11 cellular contexts compared by ENCODE assay signal in genomic region chr19:43779147-43779819, GRCh38. TPM values are rescaled to one million over a fixed set of nuclear protein-coding genes. Genes with fewer than 3 reads are reported as not detected.
DNase-seq lines count a peak whose midpoint lies in the region; ATAC-seq and TF ChIP-seq lines count a peak whose summit lies in the region.
"Had no signal": no experiment of that assay in that cellular context is flagged by ENCODE, and none has a peak within 500 bp of the region (broad histone marks: within the 10 kb centered on the region; RNA-seq: fewer than 3 reads in every experiment).

No MANE protein-coding gene starts in this region.

- H3K4me3 ChIP-seq in esophagus squamous epithelium (peak overlapping the region in 3 of 4 donors; percentile 0 to 60 (median 6)), thymus (ENCODE audit: low read length) (peak overlapping the region; percentile 62)
- H3K4me3 ChIP-seq: psoas muscle had no signal

- peaks cover 4% of the 10 kb centered on the region for H3K9me3 Mint-ChIP-seq in activated T-cell treated with anti-CD3 and anti-CD28 coated beads, Interleukin-2, amount 50 U/mL, for 24 hours

- peak overlapping the region; percentile 90 for H3K27ac Mint-ChIP-seq in activated T-cell treated with anti-CD3 and anti-CD28 coated beads, Interleukin-2, amount 50 U/mL, for 24 hours

- no peak for ATAC-seq in HG02840 (IDR thresholded peaks at IDR 0.05; ENCODE audit: low FRiP score, unreplicated experiment)
- ATAC-seq: psoas muscle had no signal

- peaks cover 0 to 10% (median 0%) of the 10 kb centered on the region in 4 donors for H3K27me3 ChIP-seq in esophagus squamous epithelium
- H3K27me3 ChIP-seq in thymus (ENCODE audit: control insufficient read depth, insufficient read depth): no peaks in the 10 kb centered on the region

- H3K4me1 ChIP-seq in esophagus squamous epithelium (peaks cover 29 to 94% (median 51%) of the 10 kb centered on the region in 3 donors), thymus (ENCODE audit: control insufficient read depth, insufficient read depth, low read length) (peaks cover 40% of the 10 kb centered on the region)

- H3K27me3 Mint-ChIP-seq in activated T-cell treated with anti-CD3 and anti-CD28 coated beads, Interleukin-2, amount 50 U/mL, for 24 hours: no peaks in the 10 kb centered on the region

- 42 to 63% methylated on average over 12 to 14 of the region's 16 CpGs for WGBS in esophagus squamous epithelium, 2 donors
- WGBS in thymus: 30% methylated on average over 16 of the region's 16 CpGs

- TF ChIP-seq POLR2A in esophagus squamous epithelium (IDR thresholded peaks at IDR 0.05): no peak

- TF ChIP-seq CTCF in esophagus squamous epithelium (IDR thresholded peaks at IDR 0.05): no peak

- H3K9me3 ChIP-seq in esophagus squamous epithelium (no peaks in the 10 kb centered on the region), thymus (ENCODE audit: control insufficient read depth) (no peaks in the 10 kb centered on the region)
- H3K9me3 ChIP-seq: heart right ventricle, psoas muscle had no signal

- peak overlapping the region; percentile 55 to 82 (median 75) for H3K27ac ChIP-seq in esophagus squamous epithelium
- peak overlapping the region; percentile 64 for H3K27ac ChIP-seq in thymus (ENCODE audit: low read depth)
- H3K27ac ChIP-seq: psoas muscle had no signal

- intact Hi-C loops in esophagus squamous epithelium (cut with DNase I): no loop called here

- H3K36me3 ChIP-seq in esophagus squamous epithelium: no peaks in the 10 kb centered on the region
- H3K36me3 ChIP-seq in thymus (ENCODE audit: control insufficient read depth, insufficient read depth): peaks cover 3% of the 10 kb centered on the region
- H3K36me3 ChIP-seq: heart right ventricle had no signal

- H3K36me3 Mint-ChIP-seq in activated T-cell treated with anti-CD3 and anti-CD28 coated beads, Interleukin-2, amount 50 U/mL, for 24 hours (ENCODE audit: low read depth): peaks cover 56% of the 10 kb centered on the region

- DNase-seq in activated T-cell treated with anti-CD3 and anti-CD28 coated beads, Interleukin-2, amount 50 U/mL, for 24 hours: no peak
- no peak for DNase-seq in activated T-cell treated with anti-CD3 and anti-CD28 coated beads, Interleukin-2, amount 50 U/mL, for 48 hours
- DNase-seq in RPMI8226 (peak; percentile 19), esophagus squamous epithelium (lab: John Stamatoyannopoulos, UW) (no peak), T-helper 9 cell (no peak), DMS 273 (lab: John Stamatoyannopoulos, UW; ENCODE audit: unreplicated experiment) (no peak)
- DNase-seq: heart right ventricle, T1000 had no signal

- H3K4me1 Mint-ChIP-seq in activated T-cell treated with anti-CD3 and anti-CD28 coated beads, Interleukin-2, amount 50 U/mL, for 24 hours (ENCODE audit: low read depth): peaks cover 74% of the 10 kb centered on the region

- H3K4me3 Mint-ChIP-seq in activated T-cell treated with anti-CD3 and anti-CD28 coated beads, Interleukin-2, amount 50 U/mL, for 24 hours: peak overlapping the region; percentile 87

RNA-seq across cellular contexts. Expression of gene KCNN4, which starts 1.5 kb away (rescaled TPM):
- 10 to 100 TPM in 1 of 4 donors, 1 to 10 TPM in 3; 3.2 to 16.9 (median 5.3) TPM for total RNA-seq in esophagus squamous epithelium
- 22.9 TPM for polyA plus RNA-seq in thymus

RNA-seq across cellular contexts. Expression of gene LYPD5, which starts 23.0 kb away (rescaled TPM):
- total RNA-seq in esophagus squamous epithelium: 10 to 100 TPM in 3 of 4 donors, 1 to 10 TPM in 1; 9.9 to 32.0 (median 22.4) TPM
- 3.2 TPM for polyA plus RNA-seq in thymus

RNA-seq across cellular contexts. Expression of gene SMG9, which starts 24.5 kb away (rescaled TPM):
- 10 to 100 TPM; 16.0 to 22.7 (median 21.1) TPM for total RNA-seq in esophagus squamous epithelium
- 36.9 TPM for polyA plus RNA-seq in thymus

RNA-seq across cellular contexts. Expression of gene ZNF283, which starts 47.8 kb away (rescaled TPM):
- total RNA-seq in esophagus squamous epithelium: 10 to 100 TPM in 1 of 4 donors, 1 to 10 TPM in 3; 1.5 to 19.1 (median 6.5) TPM
- polyA plus RNA-seq in thymus: 4.6 TPM
